Comparison of ENCODE assay signal across 20 cellular contexts in genomic region chr21:29384608-29385359, GRCh38.
"Had no signal": no experiment of that assay in that cellular context is flagged by ENCODE, and none has a peak within 500 bp of the region (broad histone marks: within the 10 kb centered on the region; RNA-seq: fewer than 3 reads in every experiment).

No MANE protein-coding gene starts in this region.

- H3K27ac ChIP-seq: brain microvascular endothelial cell, foreskin keratinocyte, left ventricle myocardium inferior, neutrophil, tibial nerve, vagina had no signal

- H3K4me1 ChIP-seq: left ventricle myocardium inferior, tibial nerve, vagina had no signal

- H3K36me3 ChIP-seq: brain microvascular endothelial cell, left ventricle myocardium inferior, neutrophil, tibial nerve, vagina had no signal

- H3K9me3 ChIP-seq: neutrophil, tibial nerve, vagina had no signal

- ATAC-seq: foreskin keratinocyte, natural killer cell had no signal

- H3K4me1 Mint-ChIP-seq: activated CD4-positive, alpha-beta T cell treated with anti-CD3 and anti-CD28 coated beads, Interleukin-2, amount 10 ng/mL, durations not matched to agents 7 days and 5 days; activated naive CD8-positive, alpha-beta T cell treated with anti-CD3 and anti-CD28 coated beads, Interleukin-2, amount 10 ng/mL, durations not matched to agents 7 days and 5 days; memory B cell; natural killer cell had no signal

- H3K27me3 ChIP-seq: brain microvascular endothelial cell, foreskin keratinocyte, neutrophil, tibial nerve, vagina had no signal

- H3K27me3 Mint-ChIP-seq: activated CD4-positive, alpha-beta T cell treated with anti-CD3 and anti-CD28 coated beads, Interleukin-2, amount 10 ng/mL, durations not matched to agents 7 days and 5 days; activated naive CD8-positive, alpha-beta T cell treated with anti-CD3 and anti-CD28 coated beads, Interleukin-2, amount 10 ng/mL, durations not matched to agents 7 days and 5 days; memory B cell had no signal

- H3K9me3 Mint-ChIP-seq: activated CD4-positive, alpha-beta T cell treated with anti-CD3 and anti-CD28 coated beads, Interleukin-2, amount 10 ng/mL, durations not matched to agents 7 days and 5 days; activated naive CD8-positive, alpha-beta T cell treated with anti-CD3 and anti-CD28 coated beads, Interleukin-2, amount 10 ng/mL, durations not matched to agents 7 days and 5 days; memory B cell; natural killer cell had no signal

- H3K4me3 Mint-ChIP-seq: activated CD4-positive, alpha-beta T cell treated with anti-CD3 and anti-CD28 coated beads, Interleukin-2, amount 10 ng/mL, durations not matched to agents 7 days and 5 days; activated naive CD8-positive, alpha-beta T cell treated with anti-CD3 and anti-CD28 coated beads, Interleukin-2, amount 10 ng/mL, durations not matched to agents 7 days and 5 days; memory B cell; natural killer cell had no signal

- H3K4me3 ChIP-seq: left ventricle myocardium inferior, tibial nerve, vagina had no signal

- H3K36me3 Mint-ChIP-seq: memory B cell, natural killer cell had no signal

- H3K27ac Mint-ChIP-seq: activated CD4-positive, alpha-beta T cell treated with anti-CD3 and anti-CD28 coated beads, Interleukin-2, amount 10 ng/mL, durations not matched to agents 7 days and 5 days; activated naive CD8-positive, alpha-beta T cell treated with anti-CD3 and anti-CD28 coated beads, Interleukin-2, amount 10 ng/mL, durations not matched to agents 7 days and 5 days; memory B cell; natural killer cell had no signal

- DNase-seq: activated CD4-positive, alpha-beta T cell treated with anti-CD3 and anti-CD28 coated beads, Interleukin-2, amount 10 ng/mL, durations not matched to agents 7 days and 5 days; activated CD8-positive, alpha-beta memory T cell treated with anti-CD3 and anti-CD28 coated beads for 24 hours; activated naive CD4-positive, alpha-beta T cell; activated naive CD8-positive, alpha-beta T cell treated with anti-CD3 and anti-CD28 coated beads, Interleukin-2, amount 10 ng/mL, durations not matched to agents 7 days and 5 days; brain microvascular endothelial cell; cortex of kidney; effector CD8-positive, alpha-beta T cell; foreskin keratinocyte; head of caudate nucleus; left ventricle myocardium inferior; natural killer cell; retina; stimulated activated CD4-positive, alpha-beta T cell treated with anti-CD3 and anti-CD28 coated beads, Interleukin-4, amount 100 ng/mL, for 4 hours; stimulated activated CD8-positive, alpha-beta memory T cell treated with anti-CD3 and anti-CD28 coated beads, Interleukin-4, amount 100 ng/mL, for 48 hours; stimulated activated naive CD4-positive, alpha-beta T cell treated with Interleukin-2 at 50 U/mL for 16 hours; substantia nigra had no signal
